Comparison of ENCODE assay signal across 15 cellular contexts in genomic region chr13:41864658-41865057, GRCh38.
A peak's percentile ranks its signal among the peaks of the same experiment; 100 is the strongest.
DNase-seq lines count a peak whose midpoint lies in the region; TF ChIP-seq lines count a peak whose summit lies in the region.
"Had no signal": no experiment of that assay in that cellular context is flagged by ENCODE, and none has a peak within 500 bp of the region (broad histone marks: within the 10 kb centered on the region; RNA-seq: fewer than 3 reads in every experiment).

No MANE protein-coding gene starts in this region.

- TF ChIP-seq CTCF in choroid plexus epithelial cell (conservative IDR thresholded peaks at IDR 0.05; ENCODE audit: low read depth, low read length) (no peak), progenitor cell of endocrine pancreas (IDR thresholded peaks at IDR 0.05; ENCODE audit: unreplicated experiment) (no peak)

- H3K4me1 Mint-ChIP-seq in progenitor cell of endocrine pancreas (ENCODE audit: low read depth): no peaks in the 10 kb centered on the region

- DNase-seq in HCEC 1CT: peak; percentile 44
- DNase-seq in NOMO-1 treated with dmso at 0.1 percent for 144 hours (lab: John Stamatoyannopoulos, UW; ENCODE audit: unreplicated experiment): peak; percentile 60
- DNase-seq in choroid plexus epithelial cell (ENCODE audit: low read depth): peak; percentile 64
- peak; percentile 3 for DNase-seq in renal cortical epithelial cell (ENCODE audit: low read depth)
- no peak for DNase-seq in cerebellar nuclear complex (lab: John Stamatoyannopoulos, UW)
- DNase-seq in progenitor cell of endocrine pancreas (ENCODE audit: low spot score, unreplicated experiment): no peak
- DNase-seq in activated CD4-positive, alpha-beta T cell treated with anti-CD3 and anti-CD28 coated beads, Interleukin-2, amount 50 U/mL, for 48 hours: no peak
- DNase-seq: activated CD4-positive, alpha-beta T cell treated with anti-CD3 and anti-CD28 coated beads, Interleukin-2, amount 10 ng/mL, durations not matched to agents 7 days and 5 days; activated CD8-positive, alpha-beta memory T cell treated with anti-CD3 and anti-CD28 coated beads, Interleukin-2, amount 50 U/mL, for 48 hours; activated gamma-delta T cell treated with Interleukin-2 at 50 U/mL for 16 hours; aorta; foreskin keratinocyte; KG1; stimulated activated CD4-positive, alpha-beta T cell treated with anti-CD3 and anti-CD28 coated beads, Interleukin-1b, Interleukin-23, amount 100 ng/mL, for 48 hours; stomach had no signal

- H3K9me3 Mint-ChIP-seq in progenitor cell of endocrine pancreas (ENCODE audit: low read depth): peaks cover 5% of the 10 kb centered on the region
- H3K9me3 Mint-ChIP-seq: activated CD4-positive, alpha-beta T cell treated with anti-CD3 and anti-CD28 coated beads, Interleukin-2, amount 10 ng/mL, durations not matched to agents 7 days and 5 days had no signal

- no peaks in the 10 kb centered on the region for H3K27me3 Mint-ChIP-seq in progenitor cell of endocrine pancreas
- H3K27me3 Mint-ChIP-seq: activated CD4-positive, alpha-beta T cell treated with anti-CD3 and anti-CD28 coated beads, Interleukin-2, amount 10 ng/mL, durations not matched to agents 7 days and 5 days had no signal

- H3K4me3 Mint-ChIP-seq in progenitor cell of endocrine pancreas (ENCODE audit: low read depth): no peak overlapping the region
- H3K4me3 Mint-ChIP-seq: activated CD4-positive, alpha-beta T cell treated with anti-CD3 and anti-CD28 coated beads, Interleukin-2, amount 10 ng/mL, durations not matched to agents 7 days and 5 days had no signal

- H3K27ac Mint-ChIP-seq in progenitor cell of endocrine pancreas: no peak overlapping the region
- H3K27ac Mint-ChIP-seq: activated CD4-positive, alpha-beta T cell treated with anti-CD3 and anti-CD28 coated beads, Interleukin-2, amount 10 ng/mL, durations not matched to agents 7 days and 5 days had no signal

- no peak overlapping the region for H3K4me3 ChIP-seq in choroid plexus epithelial cell (ENCODE audit: low read depth, low read length)
- H3K4me3 ChIP-seq: stomach had no signal

- H3K36me3 Mint-ChIP-seq in progenitor cell of endocrine pancreas (ENCODE audit: insufficient read depth): peaks cover 12% of the 10 kb centered on the region

Comparison
In these comparisons a context has a peak if more than half of its experiments do, and no peak if none do; other contexts are left out.
1. DNase-seq: peak in HCEC 1CT (single experiment), NOMO-1 treated with dmso at 0.1 percent for 144 hours (single experiment), choroid plexus epithelial cell (single experiment) and renal cortical epithelial cell (single experiment); none in cerebellar nuclear complex (0 of 2), progenitor cell of endocrine pancreas (single experiment) and activated CD4-positive, alpha-beta T cell treated with anti-CD3 and anti-CD28 coated beads, Interleukin-2, amount 50 U/mL, for 48 hours (0 of 2).